Comparison of ENCODE assay signal across 10 cellular contexts in genomic region chr11:65617136-65617850, GRCh38. TPM values are rescaled to one million over a fixed set of nuclear protein-coding genes. Genes with fewer than 3 reads are reported as not detected.
DNase-seq lines count a peak whose midpoint lies in the region; ATAC-seq and TF ChIP-seq lines count a peak whose summit lies in the region.
"Had no signal": no experiment of that assay in that cellular context is flagged by ENCODE, and none has a peak within 500 bp of the region (broad histone marks: within the 10 kb centered on the region; RNA-seq: fewer than 3 reads in every experiment).

No MANE protein-coding gene starts in this region.

- H3K27me3 ChIP-seq in PC-3 (ENCODE audit: low read length) = no peaks in the 10 kb centered on the region
- no peaks in the 10 kb centered on the region for H3K27me3 ChIP-seq in endodermal cell (ENCODE audit: control insufficient read depth, insufficient read depth, low read length, poor library complexity, severe bottlenecking)
- H3K27me3 ChIP-seq in rectal smooth muscle tissue (ENCODE audit: control insufficient read depth, insufficient read depth, low read length) = no peaks in the 10 kb centered on the region
- H3K27me3 ChIP-seq in neuronal stem cell (ENCODE audit: control insufficient read depth in 3 of 3, insufficient read depth in 3 of 3, low read depth in 1 of 3, low read length in 3 of 3) = no peaks in the 10 kb centered on the region

- DNase-seq in T-helper 1 cell (no peak), PC-3 (no peak), endodermal cell (no peak), NCI-H1105 (lab: John Stamatoyannopoulos, UW) (no peak), neuronal stem cell (ENCODE audit: low spot score) (no peak)
- no peak for DNase-seq in stimulated activated CD4-positive, alpha-beta T cell treated with anti-CD3 and anti-CD28 coated beads, Interleukin-2, amount 100 ng/mL, for 24 hours
- DNase-seq: amniotic stem cell, NCI-H1930 had no signal

- H3K4me1 Mint-ChIP-seq in T-helper 1 cell treated with Interleukin-12 subunit alpha and Interleukin-12 subunit beta and Interleukin-4 antibody, amounts not matched to agents 30 μg/mL and 1 μg/mL, for 36 hours (ENCODE audit: low read depth) = peaks cover 16% of the 10 kb centered on the region
- peaks cover 8% of the 10 kb centered on the region for H3K4me1 Mint-ChIP-seq in endodermal cell

- H4K8ac ChIP-seq in neuronal stem cell (ENCODE audit: low read depth, low read length) = no peak overlapping the region

- no peaks in the 10 kb centered on the region for H3K9me3 Mint-ChIP-seq in T-helper 1 cell treated with Interleukin-12 subunit alpha and Interleukin-12 subunit beta and Interleukin-4 antibody, amounts not matched to agents 30 μg/mL and 1 μg/mL, for 36 hours
- no peaks in the 10 kb centered on the region for H3K9me3 Mint-ChIP-seq in endodermal cell

- peak overlapping the region; percentile 94 for H3K9ac ChIP-seq in PC-3 (ENCODE audit: low read length)
- no peak overlapping the region for H3K9ac ChIP-seq in endodermal cell (ENCODE audit: extremely low read depth, low read length, poor library complexity, severe bottlenecking)
- H3K9ac ChIP-seq in rectal smooth muscle tissue (ENCODE audit: low read length) = no peak overlapping the region
- no peak overlapping the region for H3K9ac ChIP-seq in neuronal stem cell (ENCODE audit: low read depth, low read length, poor library complexity)

- no peak overlapping the region for H3K14ac ChIP-seq in neuronal stem cell (ENCODE audit: low read length)

- no peak for ATAC-seq in PC-3

- H3K27me3 Mint-ChIP-seq in T-helper 1 cell treated with Interleukin-12 subunit alpha and Interleukin-12 subunit beta and Interleukin-4 antibody, amounts not matched to agents 30 μg/mL and 1 μg/mL, for 36 hours (ENCODE audit: low read depth) = peaks cover 3% of the 10 kb centered on the region
- H3K27me3 Mint-ChIP-seq in endodermal cell (ENCODE audit: insufficient read depth) = no peaks in the 10 kb centered on the region

- H4K20me1 ChIP-seq in PC-3 (ENCODE audit: low read length) = peaks cover 17% of the 10 kb centered on the region

- H3K23ac ChIP-seq in neuronal stem cell (ENCODE audit: low read depth, low read length, poor library complexity) = no peak overlapping the region

- peak overlapping the region; percentile 77 for H3K27ac Mint-ChIP-seq in T-helper 1 cell treated with Interleukin-12 subunit alpha and Interleukin-12 subunit beta and Interleukin-4 antibody, amounts not matched to agents 30 μg/mL and 1 μg/mL, for 36 hours
- H3K27ac Mint-ChIP-seq in endodermal cell = no peak overlapping the region

- no TSS peak for BruUV-seq in PC-3 (replicated peaks; lab: Mats Ljungman, UMichigan)

- peak overlapping the region; percentile 95 for H3K4me3 Mint-ChIP-seq in T-helper 1 cell treated with Interleukin-12 subunit alpha and Interleukin-12 subunit beta and Interleukin-4 antibody, amounts not matched to agents 30 μg/mL and 1 μg/mL, for 36 hours
- peak overlapping the region; percentile 82 for H3K4me3 Mint-ChIP-seq in endodermal cell

- TF ChIP-seq CTCF in PC-3 (conservative IDR thresholded peaks at IDR 0.05; ENCODE audit: low read depth, low read length) (no peak), endodermal cell (conservative IDR thresholded peaks at IDR 0.05) (no peak)

- H3K4me3 ChIP-seq in PC-3 (ENCODE audit: low read length) (peak overlapping the region; percentile 83), endodermal cell (ENCODE audit: low read length) (peak overlapping the region; percentile 84), rectal smooth muscle tissue (ENCODE audit: low read length) (peak overlapping the region; percentile 71), neuronal stem cell (ENCODE audit: low read length in 2 of 2) (peak overlapping the region in 1 of 2 donors; percentile 98)

- intact Hi-C loops in PC-3 (cut with micrococcal nuclease) = loop anchor here (10.0 kb wide), 1 partner anchor 72 kb away; no protein-coding TSS in a partner anchor

- H3K4me2 ChIP-seq in PC-3 (ENCODE audit: low read length) = peak overlapping the region; percentile 89
- no peak overlapping the region for H3K4me2 ChIP-seq in neuronal stem cell (ENCODE audit: insufficient read depth, low read length, poor library complexity, severe bottlenecking)

- no peak overlapping the region for H3K18ac ChIP-seq in neuronal stem cell (ENCODE audit: low read length)

- H3K4ac ChIP-seq in neuronal stem cell (ENCODE audit: low read length) = no peak overlapping the region

- H3K9me2 ChIP-seq in PC-3 (replicated peaks; ENCODE audit: low read length) = no peaks in the 10 kb centered on the region

- no peaks in the 10 kb centered on the region for H3F3A ChIP-seq in PC-3 (ENCODE audit: low read length, unreplicated experiment)

- H3K79me2 ChIP-seq in PC-3 (ENCODE audit: low read length) = peaks cover 68% of the 10 kb centered on the region

- CTCF ChIA-PET in PC-3 (lab: Charles Lee) = no interaction called here

- H3K9me3 ChIP-seq in PC-3 (ENCODE audit: low read length) (no peaks in the 10 kb centered on the region), endodermal cell (ENCODE audit: control insufficient read depth, low read length) (no peaks in the 10 kb centered on the region), neuronal stem cell (replicated peaks in 1 of 2; ENCODE audit: control insufficient read depth in 2 of 2, insufficient read depth in 1 of 2, low read depth in 1 of 2, low read length in 2 of 2) (peaks cover 0 to 2% of the 10 kb centered on the region in 2 donors)

- H2BK15ac ChIP-seq in neuronal stem cell (ENCODE audit: low read length) = no peak overlapping the region

- H2AK5ac ChIP-seq in neuronal stem cell (ENCODE audit: low read depth, low read length) = no peak overlapping the region

- WGBS in endodermal cell (ENCODE audit: insufficient coverage in 1 of 2, insufficient read length in 1 of 2), 2 experiments = 93 to 95% methylated on average over 15 to 17 of the region's 17 CpGs
- WGBS in neuronal stem cell (ENCODE audit: extremely low coverage in 2 of 2, insufficient read length in 2 of 2, insufficient replicate concordance in 1 of 2), 2 donors = no CpG with 5 or more reads among the region's 17 CpGs

- no peak overlapping the region for H2BK120ac ChIP-seq in neuronal stem cell (ENCODE audit: low read depth, low read length)

- H3K4me1 ChIP-seq in PC-3 (ENCODE audit: insufficient read depth, low read length) = peaks cover 21% of the 10 kb centered on the region
- H3K4me1 ChIP-seq in endodermal cell (ENCODE audit: control insufficient read depth, insufficient read depth, low read length) = peaks cover 8% of the 10 kb centered on the region
- H3K4me1 ChIP-seq in rectal smooth muscle tissue (ENCODE audit: control insufficient read depth, insufficient read depth, low read length) = peaks cover 15% of the 10 kb centered on the region
- peaks cover 16 to 19% of the 10 kb centered on the region in 2 donors for H3K4me1 ChIP-seq in neuronal stem cell (ENCODE audit: control insufficient read depth in 2 of 2, insufficient read depth in 1 of 2, low read depth in 1 of 2, low read length in 2 of 2)

- no peak overlapping the region for H2BK12ac ChIP-seq in neuronal stem cell (ENCODE audit: low read length)

- H4K91ac ChIP-seq in neuronal stem cell (ENCODE audit: low read depth, low read length, poor library complexity) = no peak overlapping the region

- no peak overlapping the region for H2BK5ac ChIP-seq in neuronal stem cell (ENCODE audit: low read length)

- POLR2A ChIA-PET in PC-3 (lab: Charles Lee; ENCODE audit: unreplicated experiment) = no interaction called here

- H3K79me1 ChIP-seq in neuronal stem cell (ENCODE audit: low read depth, low read length) = peaks cover 30% of the 10 kb centered on the region

- H2AFZ ChIP-seq in PC-3 (ENCODE audit: low read length) (no peak overlapping the region), neuronal stem cell (ENCODE audit: low read length) (no peak overlapping the region)

- peaks cover 37% of the 10 kb centered on the region for H3K36me3 ChIP-seq in PC-3 (ENCODE audit: low read depth, low read length)
- peaks cover 44% of the 10 kb centered on the region for H3K36me3 ChIP-seq in endodermal cell (ENCODE audit: control insufficient read depth, insufficient read depth, low read length)
- H3K36me3 ChIP-seq in rectal smooth muscle tissue (ENCODE audit: control insufficient read depth, insufficient read depth, low read length) = peaks cover 42% of the 10 kb centered on the region
- peaks cover 33 to 65% of the 10 kb centered on the region in 2 donors for H3K36me3 ChIP-seq in neuronal stem cell (replicated peaks in 1 of 2; ENCODE audit: control insufficient read depth in 2 of 2, insufficient read depth in 2 of 2, low read length in 2 of 2)

- peaks cover 21% of the 10 kb centered on the region for H3K36me3 Mint-ChIP-seq in T-helper 1 cell treated with Interleukin-12 subunit alpha and Interleukin-12 subunit beta and Interleukin-4 antibody, amounts not matched to agents 30 μg/mL and 1 μg/mL, for 36 hours (ENCODE audit: low read depth)
- H3K36me3 Mint-ChIP-seq in endodermal cell (ENCODE audit: low read depth) = peaks cover 30% of the 10 kb centered on the region

- H3K27ac ChIP-seq in PC-3 (ENCODE audit: low read length) (no peak overlapping the region), endodermal cell (ENCODE audit: low read depth, low read length) (no peak overlapping the region), rectal smooth muscle tissue (ENCODE audit: low read depth, low read length) (no peak overlapping the region), neuronal stem cell (replicated peaks; ENCODE audit: low read length) (no peak overlapping the region)

RNA-seq across cellular contexts. Expression of gene PCNX3, which starts 1.7 kb away (rescaled TPM):
- total RNA-seq in PC-3 (2014; rRNA removed) (53.6 and 69.9 TPM in 2 replicates), endodermal cell (10 to 100 TPM; 48.1 to 57.3 TPM)
- 25.5 TPM for polyA plus RNA-seq in endodermal cell (2013, experiment 1 of 2)
- 24.6 TPM for polyA plus RNA-seq in endodermal cell (2013, experiment 2 of 2)
- polyA plus RNA-seq in neuronal stem cell (2013, experiment 1 of 2) = 11.7 TPM
- polyA plus RNA-seq in neuronal stem cell (2013, experiment 2 of 2) = 11.4 TPM

RNA-seq across cellular contexts. Expression of gene MAP3K11, which starts 3.3 kb away (rescaled TPM):
- total RNA-seq in PC-3 (2014; rRNA removed) (80.1 and 106 TPM in 2 replicates), endodermal cell (10 to 100 TPM; 62.8 to 65.0 TPM)
- 30.5 TPM for polyA plus RNA-seq in endodermal cell (2013, experiment 1 of 2)
- polyA plus RNA-seq in endodermal cell (2013, experiment 2 of 2) = 28.4 TPM
- polyA plus RNA-seq in neuronal stem cell (2013, experiment 1 of 2) = 34.0 TPM
- 32.6 TPM for polyA plus RNA-seq in neuronal stem cell (2013, experiment 2 of 2)

RNA-seq across cellular contexts. Expression of gene SIPA1, which starts 20.6 kb away (rescaled TPM):
- 113 and 161 TPM in 2 replicates for total RNA-seq in PC-3 (2014; rRNA removed)
- 10 to 100 TPM; 39.9 to 46.8 TPM for total RNA-seq in endodermal cell
- polyA plus RNA-seq in endodermal cell (2013, experiment 1 of 2) = 22.0 TPM
- polyA plus RNA-seq in endodermal cell (2013, experiment 2 of 2) = 18.3 TPM
- polyA plus RNA-seq in neuronal stem cell (2013, experiment 1 of 2) = 13.1 TPM
- polyA plus RNA-seq in neuronal stem cell (2013, experiment 2 of 2) = 15.5 TPM

RNA-seq across cellular contexts. Expression of gene KCNK7, which starts 21.7 kb away (rescaled TPM):
- total RNA-seq in PC-3 (2014; rRNA removed) (0.58 and 0.69 TPM in 2 replicates), endodermal cell (1 to 10 TPM in 1 of 2 donors, not detected in 1; 1.2 TPM)
- not detected for polyA plus RNA-seq in endodermal cell (2013, experiment 1 of 2)
- polyA plus RNA-seq in endodermal cell (2013, experiment 2 of 2) = not detected
- polyA plus RNA-seq in neuronal stem cell (2013, experiment 1 of 2) = 0.06 TPM
- 0.08 TPM for polyA plus RNA-seq in neuronal stem cell (2013, experiment 2 of 2)

RNA-seq across cellular contexts. Expression of gene EHBP1L1, which starts 41.4 kb away (rescaled TPM):
- total RNA-seq in PC-3 (2014; rRNA removed) (126 and 200 TPM in 2 replicates), endodermal cell (1 to 10 TPM; 6.2 to 9.8 TPM)
- 7.1 TPM for polyA plus RNA-seq in endodermal cell (2013, experiment 1 of 2)
- polyA plus RNA-seq in endodermal cell (2013, experiment 2 of 2) = 5.5 TPM
- 7.3 TPM for polyA plus RNA-seq in neuronal stem cell (2013, experiment 1 of 2)
- 6.4 TPM for polyA plus RNA-seq in neuronal stem cell (2013, experiment 2 of 2)
